In the genomic region with DNA sequence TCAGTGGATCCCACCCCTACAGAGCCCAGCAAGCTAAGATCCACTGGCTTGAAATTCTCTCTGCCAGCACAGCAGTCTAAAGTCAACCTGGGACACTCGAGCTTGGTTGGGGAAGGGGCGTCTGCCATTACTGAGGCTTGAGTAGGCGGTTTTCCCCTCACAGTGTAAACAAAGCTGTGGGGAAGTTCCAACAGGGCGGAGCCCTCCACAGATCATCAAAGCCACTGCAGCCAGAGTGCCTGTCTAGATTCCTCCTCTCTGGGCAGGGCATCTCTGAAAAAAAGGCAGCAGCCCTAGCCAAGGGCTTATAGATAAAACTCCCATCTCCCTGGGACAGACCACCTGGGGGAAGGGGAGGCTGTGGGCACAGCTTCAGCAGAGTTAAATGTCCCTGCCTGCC, we compare ENCODE assay signal across 8 cellular contexts.
DNase-seq lines count a peak whose midpoint lies in the region; ATAC-seq and TF ChIP-seq lines count a peak whose summit lies in the region.
"Not testable (repeated sequence)": the region's sequence is repeated elsewhere in the genome, so short reads cannot be mapped to it uniquely, and the experiment has no call there.

No MANE protein-coding gene starts in this region.

- H3K27ac Mint-ChIP-seq in activated B cell treated with CpG ODN at 0.5 μM for 24 hours: peak overlapping the region; percentile 53
- H3K27ac Mint-ChIP-seq in activated naive CD8-positive, alpha-beta T cell treated with anti-CD3 and anti-CD28 coated beads, Interleukin-2, amount 50 U/mL, for 24 hours; stimulated activated naive CD8-positive, alpha-beta T cell treated with anti-CD3 and anti-CD28 coated beads, Interleukin-15, amount 100 ng/mL, for 72 hours: not testable (repeated sequence)
- peak overlapping the region in 4 of 6 donors; percentile 39 to 78 (median 69) for H3K27ac Mint-ChIP-seq in naive B cell

- DNase-seq in T follicular helper cell (ENCODE audit: low read depth) (peak; percentile 30), activated B cell treated with CpG ODN at 0.5 μM for 24 hours (peak; percentile 15), naive B cell (peak; percentile 26)
- DNase-seq in activated T-cell treated with anti-CD3 and anti-CD28 coated beads, Interleukin-2, amount 50 U/mL, for 1 hour: peak; percentile 24
- DNase-seq in activated naive CD8-positive, alpha-beta T cell treated with anti-CD3 and anti-CD28 coated beads, Interleukin-2, amount 50 U/mL, for 24 hours; stimulated activated naive CD8-positive, alpha-beta T cell treated with anti-CD3 and anti-CD28 coated beads, Interleukin-15, amount 100 ng/mL, for 72 hours: not testable (repeated sequence)

- peaks cover 25% of the 10 kb centered on the region for H3K4me1 Mint-ChIP-seq in activated B cell treated with CpG ODN at 0.5 μM for 24 hours
- H3K4me1 Mint-ChIP-seq in activated naive CD8-positive, alpha-beta T cell treated with anti-CD3 and anti-CD28 coated beads, Interleukin-2, amount 50 U/mL, for 24 hours: peaks cover 20% of the 10 kb centered on the region
- peaks cover 3 to 20% (median 14%) of the 10 kb centered on the region in 3 donors for H3K4me1 Mint-ChIP-seq in naive B cell
- H3K4me1 Mint-ChIP-seq in stimulated activated naive CD8-positive, alpha-beta T cell treated with anti-CD3 and anti-CD28 coated beads, Interleukin-15, amount 100 ng/mL, for 72 hours: peaks cover 19% of the 10 kb centered on the region

- ATAC-seq in GM18498 (IDR thresholded peaks at IDR 0.05; ENCODE audit: unreplicated experiment) (peak; percentile 48), HG02678 (IDR thresholded peaks at IDR 0.05; ENCODE audit: unreplicated experiment) (peak; percentile 51), activated B cell treated with CpG ODN at 0.5 μM for 24 hours (ENCODE audit: low read depth) (peak; percentile 87), naive B cell (ENCODE audit: low read depth in 2 of 2) (peak; percentile 99 to 100)
- peak; percentile 46 for ATAC-seq in activated naive CD8-positive, alpha-beta T cell treated with anti-CD3 and anti-CD28 coated beads, Interleukin-2, amount 50 U/mL, for 24 hours
- peak; percentile 82 for ATAC-seq in stimulated activated naive CD8-positive, alpha-beta T cell treated with anti-CD3 and anti-CD28 coated beads, Interleukin-15, amount 100 ng/mL, for 72 hours

- intact Hi-C loops in activated B cell treated with CpG ODN at 0.5 μM for 24 hours (cut with micrococcal nuclease): loop anchor here (2.0 kb wide), 1 partner anchor 18 kb away; no protein-coding TSS in a partner anchor

- not testable (repeated sequence) for H3K36me3 Mint-ChIP-seq in activated B cell treated with CpG ODN at 0.5 μM for 24 hours (ENCODE audit: low read depth); activated naive CD8-positive, alpha-beta T cell treated with anti-CD3 and anti-CD28 coated beads, Interleukin-2, amount 50 U/mL, for 24 hours (ENCODE audit: low read depth)
- peaks cover 0 to 17% of the 10 kb centered on the region in 2 donors for H3K36me3 Mint-ChIP-seq in naive B cell

- CTCF ChIA-PET in activated B cell treated with CpG ODN at 0.5 μM for 24 hours (lab: Charles Lee): not testable (repeated sequence)

- H3K9me3 Mint-ChIP-seq in activated B cell treated with CpG ODN at 0.5 μM for 24 hours (peaks cover 25% of the 10 kb centered on the region), naive B cell (peaks cover 0 to 34% (median 10%) of the 10 kb centered on the region in 7 donors)
- H3K9me3 Mint-ChIP-seq in activated naive CD8-positive, alpha-beta T cell treated with anti-CD3 and anti-CD28 coated beads, Interleukin-2, amount 50 U/mL, for 24 hours; stimulated activated naive CD8-positive, alpha-beta T cell treated with anti-CD3 and anti-CD28 coated beads, Interleukin-15, amount 100 ng/mL, for 72 hours: not testable (repeated sequence)

- TF ChIP-seq CTCF in activated B cell treated with CpG ODN at 0.5 μM for 24 hours (IDR thresholded peaks at IDR 0.05): not testable (repeated sequence)

- POLR2A ChIA-PET in activated B cell treated with CpG ODN at 0.5 μM for 24 hours (lab: Charles Lee): interaction anchor here (0.9 kb wide), 1 partner anchor 18 kb away, joined by 3 read pairs; no protein-coding TSS in a partner anchor

- peak overlapping the region; percentile 28 for H3K4me3 Mint-ChIP-seq in activated B cell treated with CpG ODN at 0.5 μM for 24 hours
- not testable (repeated sequence) for H3K4me3 Mint-ChIP-seq in activated naive CD8-positive, alpha-beta T cell treated with anti-CD3 and anti-CD28 coated beads, Interleukin-2, amount 50 U/mL, for 24 hours; stimulated activated naive CD8-positive, alpha-beta T cell treated with anti-CD3 and anti-CD28 coated beads, Interleukin-15, amount 100 ng/mL, for 72 hours
- H3K4me3 Mint-ChIP-seq in naive B cell: peak overlapping the region in 3 of 8 donors; percentile 9 to 47 (median 29)

- not testable (repeated sequence) for H3K27me3 Mint-ChIP-seq in activated B cell treated with CpG ODN at 0.5 μM for 24 hours; activated naive CD8-positive, alpha-beta T cell treated with anti-CD3 and anti-CD28 coated beads, Interleukin-2, amount 50 U/mL, for 24 hours; naive B cell; stimulated activated naive CD8-positive, alpha-beta T cell treated with anti-CD3 and anti-CD28 coated beads, Interleukin-15, amount 100 ng/mL, for 72 hours

Comparison
In these comparisons a context has a peak if more than half of its experiments do, and no peak if none do; other contexts are left out.
1. ATAC-seq: peak in every context shown above with its lines; median percentile 100 in naive B cell; 87 in activated B cell treated with CpG ODN at 0.5 μM for 24 hours; 82 in stimulated activated naive CD8-positive, alpha-beta T cell treated with anti-CD3 and anti-CD28 coated beads, Interleukin-15, amount 100 ng/mL, for 72 hours; 51 in HG02678; 48 in GM18498; 46 in activated naive CD8-positive, alpha-beta T cell treated with anti-CD3 and anti-CD28 coated beads, Interleukin-2, amount 50 U/mL, for 24 hours.